In the genomic region with DNA sequence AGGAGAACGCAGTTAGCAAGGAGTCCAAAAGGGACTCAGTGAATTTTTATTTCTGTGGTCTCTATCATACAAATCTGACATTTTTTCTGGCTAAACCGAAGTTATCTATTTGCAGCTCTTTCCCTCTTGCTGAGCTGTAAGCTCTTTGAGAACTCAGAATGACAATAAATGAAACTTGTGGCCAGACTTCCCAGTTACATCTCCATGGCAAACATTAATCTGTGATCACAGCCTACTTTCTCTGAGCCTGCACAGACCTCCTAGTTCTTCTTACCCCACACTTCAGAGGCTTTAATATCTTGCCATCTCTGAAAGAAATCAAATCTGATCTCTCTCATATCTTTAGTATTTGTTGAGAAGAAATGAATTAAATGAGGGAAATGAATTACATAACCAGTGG, we compare ENCODE assay signal across 13 cellular contexts.
"Had no signal": no experiment of that assay in that cellular context is flagged by ENCODE, and none has a peak within 500 bp of the region (broad histone marks: within the 10 kb centered on the region; RNA-seq: fewer than 3 reads in every experiment).

No MANE protein-coding gene starts in this region.

- DNase-seq: activated CD4-positive, alpha-beta memory T cell treated with anti-CD3 and anti-CD28 coated beads, Interleukin-2, amount 10 ng/mL, durations not matched to agents 7 days and 5 days; activated CD4-positive, alpha-beta T cell treated with anti-CD3 and anti-CD28 coated beads for 36 hours; activated effector memory CD4-positive, alpha-beta T cell treated with Interleukin-2 at 50 U/mL for 16 hours; activated naive CD4-positive, alpha-beta T cell treated with anti-CD3 and anti-CD28 coated beads, Interleukin-2, amount 50 U/mL, for 16 hours; activated T-cell treated with anti-CD3 and anti-CD28 coated beads, Interleukin-2, amount 50 U/mL, for 24 hours; endodermal cell; lower lobe of right lung; right lobe of liver; spleen; stomach; T-helper 1 cell; T1000 had no signal

- H3K27me3 ChIP-seq: right lobe of liver, spleen, stomach had no signal

- H3K27ac ChIP-seq: lower lobe of right lung, spleen, stomach had no signal

- H3K4me1 ChIP-seq: prostate gland had no signal
